ENCODE assay signal across 23 cellular contexts in the genomic region with DNA sequence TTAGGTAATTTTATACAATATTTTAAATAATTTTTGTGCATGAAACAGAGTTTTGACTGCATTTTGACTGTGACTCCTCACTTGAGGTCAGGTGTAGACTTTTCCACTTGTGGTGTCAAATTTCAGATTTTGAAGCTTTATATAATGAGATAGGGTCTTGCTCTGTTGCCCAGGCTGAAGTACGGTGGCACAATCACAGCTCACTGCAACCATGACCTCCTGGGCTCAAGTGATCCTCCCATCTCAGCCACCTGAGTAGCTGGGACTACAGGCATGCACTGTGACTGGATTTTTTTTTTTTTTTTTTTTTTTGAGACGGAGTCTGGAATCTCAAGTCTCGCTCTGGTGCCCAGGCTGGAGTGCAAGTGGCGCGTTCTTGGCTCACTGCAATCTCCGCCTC.
A peak's percentile ranks its signal among the peaks of the same experiment; 100 is the strongest.
DNase-seq lines count a peak whose midpoint lies in the region; ATAC-seq, FAIRE-seq and TF ChIP-seq lines count a peak whose summit lies in the region.
"Had no signal": no experiment of that assay in that cellular context is flagged by ENCODE, and none has a peak within 500 bp of the region (broad histone marks: within the 10 kb centered on the region; RNA-seq: fewer than 3 reads in every experiment).

No MANE protein-coding gene starts in this region.

- no peak overlapping the region for H2BK120ac ChIP-seq in trophoblast cell (ENCODE audit: insufficient read depth, low read length, poor library complexity)

- H2AK5ac ChIP-seq in trophoblast cell (ENCODE audit: low read length), result no peak overlapping the region

- H4K8ac ChIP-seq in trophoblast cell (ENCODE audit: low read depth, low read length), result no peak overlapping the region

- TF ChIP-seq CTCF in HepG2 (CRISPR knock-in tag; IDR thresholded peaks at IDR 0.05) (no peak), right lobe of liver (IDR thresholded peaks at IDR 0.05) (no peak), WTC11 (IDR thresholded peaks at IDR 0.05) (no peak), stomach (IDR thresholded peaks at IDR 0.05) (no peak)

- H3K79me2 ChIP-seq in HepG2 (ENCODE audit: insufficient read depth, low read length) (peaks cover 84% of the 10 kb centered on the region), trophoblast cell (ENCODE audit: control insufficient read depth, insufficient read depth, low read length, poor library complexity) (peaks cover 8% of the 10 kb centered on the region)

- H3K4me2 ChIP-seq in HepG2 (ENCODE audit: low read depth, low read length), result no peak overlapping the region
- no peak overlapping the region for H3K4me2 ChIP-seq in trophoblast cell (ENCODE audit: low read length)
- H3K4me2 ChIP-seq: A549 had no signal

- H3K23ac ChIP-seq in trophoblast cell (ENCODE audit: low read length), result no peak overlapping the region

- WGBS in HepG2 (ENCODE audit: low lambda C conversion rate), result 97% methylated on average over 6 of the region's 6 CpGs
- WGBS in right lobe of liver (ENCODE audit: insufficient coverage, low coverage, low lambda C conversion rate, missing lambda C conversion rate), result 88% methylated on average over 4 of the region's 6 CpGs
- no CpG with 5 or more reads among the region's 6 CpGs for WGBS in trophoblast cell (ENCODE audit: extremely low coverage, insufficient coverage, insufficient read length)
- 97 to 100% (median 98%) methylated on average over 6 of the region's 6 CpGs for WGBS in stomach, 5 donors

- H2BK5ac ChIP-seq in trophoblast cell (ENCODE audit: low read depth, low read length, poor library complexity), result no peak overlapping the region

- no peak overlapping the region for H3K27ac ChIP-seq in HepG2 (ENCODE audit: extremely low read length, insufficient read depth, low read length)
- H3K27ac ChIP-seq in right lobe of liver, result no peak overlapping the region
- peak overlapping the region; percentile 6 for H3K27ac ChIP-seq in trophoblast cell (ENCODE audit: low read depth, low read length)
- H3K27ac ChIP-seq in stomach, result no peak overlapping the region
- H3K27ac ChIP-seq: 22Rv1, A549, C4-2B had no signal

- no peak overlapping the region for H3K27ac Mint-ChIP-seq in WTC11
- H3K27ac Mint-ChIP-seq: B cell; CD4-positive, alpha-beta T cell; CD8-positive, alpha-beta T cell had no signal

- H3K9ac ChIP-seq in HepG2 (ENCODE audit: insufficient read depth, low read depth, low read length), result no peak overlapping the region
- H3K9ac ChIP-seq in trophoblast cell (ENCODE audit: low read length), result no peak overlapping the region
- H3K9ac ChIP-seq: BLaER1 treated with 17β-estradiol and CSF1 and Interleukin-3, amounts not matched to agents 10 nM and 100 nM had no signal

- H3K4me1 ChIP-seq in HepG2 (ENCODE audit: insufficient read depth, low read length) (peaks cover 68% of the 10 kb centered on the region), right lobe of liver (peaks cover 0 to 48% (median 18%) of the 10 kb centered on the region in 4 donors), trophoblast cell (ENCODE audit: control insufficient read depth in 1 of 2, insufficient read depth in 2 of 2, low read length in 2 of 2) (peaks cover 35% of the 10 kb centered on the region in 2 experiments), stomach (peaks cover 49 to 76% (median 61%) of the 10 kb centered on the region in 4 donors)

- TF ChIP-seq EP300 in HepG2 (IDR thresholded peaks at IDR 0.05; ENCODE audit: low read depth in 2 of 2, low read length in 2 of 2) (no peak), HepG2 (CRISPR knock-in tag; IDR thresholded peaks at IDR 0.05; ENCODE audit: borderline replicate concordance) (no peak), stomach (IDR thresholded peaks at IDR 0.05) (no peak)

- in situ Hi-C loops in HepG2 (cut with HindIII; ENCODE audit: extremely low pct_ligation_motif_present, low pct_unique_long_range_greater_than_20kb), result no loop called here

- POLR2A ChIA-PET in HepG2 (lab: Yijun Ruan, JAX), result no interaction called here
- POLR2A ChIA-PET in WTC11 (lab: Charles Lee), result no interaction called here

- no peaks in the 10 kb centered on the region for H3K27me3 Mint-ChIP-seq in WTC11 (ENCODE audit: low read depth)

- H3K4me3 ChIP-seq in HepG2 (replicated peaks in 1 of 3; ENCODE audit: insufficient read depth in 1 of 3, low read depth in 2 of 3, low read length in 3 of 3) (no peak overlapping the region), right lobe of liver (no peak overlapping the region), trophoblast cell (ENCODE audit: low read depth, low read length) (no peak overlapping the region), stomach (no peak overlapping the region)
- H3K4me3 ChIP-seq: A549; BLaER1 treated with 17β-estradiol and CSF1 and Interleukin-3, amounts not matched to agents 10 nM and 100 nM had no signal

- H3K9me3 Mint-ChIP-seq in WTC11, result no peaks in the 10 kb centered on the region
- H3K9me3 Mint-ChIP-seq: CD4-positive, alpha-beta T cell; CD8-positive, alpha-beta T cell had no signal

- H3K27me3 ChIP-seq in HepG2 (ENCODE audit: control insufficient read depth in 1 of 2, insufficient read depth in 2 of 2, low read length in 2 of 2) (no peaks in the 10 kb centered on the region), right lobe of liver (no peaks in the 10 kb centered on the region), trophoblast cell (ENCODE audit: insufficient read depth, low read length) (no peaks in the 10 kb centered on the region), stomach (no peaks in the 10 kb centered on the region)
- H3K27me3 ChIP-seq: BLaER1 treated with 17β-estradiol and CSF1 and Interleukin-3, amounts not matched to agents 10 nM and 100 nM had no signal

- no peak for TF ChIP-seq RAD21 in HepG2 (CRISPR knock-in tag; IDR thresholded peaks at IDR 0.05)

- no peak overlapping the region for H4K12ac ChIP-seq in trophoblast cell (ENCODE audit: low read depth, low read length)

- no peak for DNase-seq in HepG2 (ENCODE audit: low spot score)
- no peak for DNase-seq in right lobe of liver
- DNase-seq in WTC11 (ENCODE audit: low spot score), result no peak
- no peak for DNase-seq in trophoblast cell
- no peak for DNase-seq in activated CD8-positive, alpha-beta memory T cell treated with anti-CD3 and anti-CD28 coated beads, Interleukin-2, amount 50 U/mL, for 48 hours
- no peak for DNase-seq in stomach
- DNase-seq in foreskin melanocyte, result no peak
- DNase-seq: AML-193; Caco-2; Calu3; CD4-positive, alpha-beta T cell; CD8-positive, alpha-beta T cell; DMS79 treated with DMSO at 0.1 percent for 48 hours; GF-D8 had no signal

- H3K9me3 ChIP-seq in HepG2 (ENCODE audit: low read length) (no peaks in the 10 kb centered on the region), right lobe of liver (no peaks in the 10 kb centered on the region), trophoblast cell (ENCODE audit: insufficient read depth, low read depth, low read length) (no peaks in the 10 kb centered on the region), stomach (no peaks in the 10 kb centered on the region)
- H3K9me3 ChIP-seq: A549, Caco-2 had no signal

- intact Hi-C loops in HepG2 (cut with micrococcal nuclease; ENCODE audit: unreplicated experiment), result no loop called here
- intact Hi-C loops in right lobe of liver (cut with DNase I), result loop anchor here in 1 of 2 donors (10.0 kb wide), 1 partner anchor 100 kb away; no protein-coding TSS in a partner anchor
- intact Hi-C loops in stomach (cut with DNase I; ENCODE audit: low total_unique reads), result no loop called here

- H2BK12ac ChIP-seq in trophoblast cell (ENCODE audit: low read length), result peak overlapping the region; percentile 32

- H3K18ac ChIP-seq in trophoblast cell (ENCODE audit: low read length), result peak overlapping the region; percentile 40

- H3K4me3 Mint-ChIP-seq in WTC11, result no peak overlapping the region
- H3K4me3 Mint-ChIP-seq: B cell; CD4-positive, alpha-beta T cell; CD8-positive, alpha-beta T cell had no signal

- no peak for FAIRE-seq in HepG2 (lab: Jason Lieb, UNC)
- FAIRE-seq: A549, D721Med, G401.6, GM12891, GM19239 had no signal

- H3K36me3 ChIP-seq in HepG2 (replicated peaks in 1 of 2; ENCODE audit: control insufficient read depth in 1 of 2, insufficient read depth in 2 of 2, low read length in 2 of 2) (peaks cover 1 to 13% of the 10 kb centered on the region in 2 experiments; a peak in 3 of 5 replicates), right lobe of liver (no peaks in the 10 kb centered on the region), trophoblast cell (ENCODE audit: control insufficient read depth in 1 of 2, insufficient read depth in 2 of 2, low read length in 2 of 2) (peaks cover 0 to 3% of the 10 kb centered on the region in 2 experiments), stomach (no peaks in the 10 kb centered on the region)

- peak overlapping the region; percentile 42 for H4K91ac ChIP-seq in trophoblast cell (ENCODE audit: low read depth, low read length)

- no peak overlapping the region for H3K14ac ChIP-seq in trophoblast cell (ENCODE audit: low read length)

- peaks cover 92% of the 10 kb centered on the region for H4K20me1 ChIP-seq in HepG2 (ENCODE audit: insufficient read depth, low read length)

- CTCF ChIA-PET in HepG2 (lab: Yijun Ruan, JAX; ENCODE audit: low intra/inter-chr PET ratio, low total read pairs), result no interaction called here
- CTCF ChIA-PET in WTC11 (lab: Charles Lee), result no interaction called here

- TF ChIP-seq POLR2A in HepG2 (IDR thresholded peaks at IDR 0.05; ENCODE audit: insufficient read depth in 1 of 2, low read depth in 2 of 2, low read length in 2 of 2) (no peak), right lobe of liver (IDR thresholded peaks at IDR 0.05) (no peak), stomach (IDR thresholded peaks at IDR 0.05) (no peak)

- peaks cover 31% of the 10 kb centered on the region for H3K79me1 ChIP-seq in trophoblast cell (ENCODE audit: low read length)

- H3K4ac ChIP-seq in trophoblast cell (ENCODE audit: low read depth, low read length), result no peak overlapping the region

- no peak for ATAC-seq in HepG2
- ATAC-seq in right lobe of liver, result no peak
- ATAC-seq in WTC11, result no peak
- ATAC-seq: A549; CD8-positive, alpha-beta T cell had no signal

- H2AFZ ChIP-seq in HepG2 (ENCODE audit: low read length) (no peak overlapping the region), trophoblast cell (ENCODE audit: insufficient read depth, low read length, poor library complexity) (no peak overlapping the region)

- H3K4me1 Mint-ChIP-seq in WTC11, result peaks cover 65% of the 10 kb centered on the region
- H3K4me1 Mint-ChIP-seq: B cell had no signal

- H3K36me3 Mint-ChIP-seq in WTC11, result peaks cover 5% of the 10 kb centered on the region
- H3K36me3 Mint-ChIP-seq: CD8-positive, alpha-beta T cell had no signal

- BruUV-seq in HepG2 (replicated peaks; lab: Mats Ljungman, UMichigan), result no TSS peak

TF ChIP-seq in WTC11, 78 proteins besides CTCF, POLR2A, EP300 and RAD21 (continues in another document):
- peak; percentile 95 for TF ChIP-seq ZNF121 (CRISPR knock-in tag; IDR thresholded peaks at IDR 0.05)
